28 cellular contexts compared by ENCODE assay signal in genomic region chr12:71306808-71307207, GRCh38.
"Had no signal": no experiment of that assay in that cellular context is flagged by ENCODE, and none has a peak within 500 bp of the region (broad histone marks: within the 10 kb centered on the region; RNA-seq: fewer than 3 reads in every experiment).

No MANE protein-coding gene starts in this region.

- H3K4me1 ChIP-seq: colonic mucosa, gastroesophageal sphincter, heart right ventricle had no signal

- H3K27me3 ChIP-seq: brain microvascular endothelial cell, cardiac muscle cell, colonic mucosa, gastroesophageal sphincter, heart right ventricle had no signal

- H3K27ac Mint-ChIP-seq: activated CD8-positive, alpha-beta T cell treated with anti-CD3 and anti-CD28 coated beads for 36 hours; activated naive CD8-positive, alpha-beta T cell; activated T-helper 17 cell treated with anti-CD3 and anti-CD28 coated beads, Interleukin-2, amount 50 U/mL, for 72 hours; endodermal cell; WTC11 had no signal

- H3K36me3 ChIP-seq: brain microvascular endothelial cell, cardiac muscle cell, colonic mucosa, gastroesophageal sphincter, heart right ventricle had no signal

- H3K9me3 Mint-ChIP-seq: activated CD8-positive, alpha-beta T cell treated with anti-CD3 and anti-CD28 coated beads for 36 hours; activated T-cell treated with anti-CD3 and anti-CD28 coated beads, Interleukin-2, amount 50 U/mL, for 4 hours; activated T-helper 17 cell treated with anti-CD3 and anti-CD28 coated beads, Interleukin-2, amount 50 U/mL, for 72 hours; endodermal cell had no signal

- H3K36me3 Mint-ChIP-seq: activated naive CD8-positive, alpha-beta T cell; WTC11 had no signal

- H3K4me3 ChIP-seq: cardiac muscle cell, colonic mucosa, gastroesophageal sphincter, heart right ventricle had no signal

- H3K4me3 Mint-ChIP-seq: activated CD8-positive, alpha-beta T cell treated with anti-CD3 and anti-CD28 coated beads for 36 hours; activated naive CD8-positive, alpha-beta T cell; activated T-cell treated with anti-CD3 and anti-CD28 coated beads, Interleukin-2, amount 50 U/mL, for 4 hours; activated T-helper 17 cell treated with anti-CD3 and anti-CD28 coated beads, Interleukin-2, amount 50 U/mL, for 72 hours; endodermal cell; WTC11 had no signal

- H3K4me1 Mint-ChIP-seq: activated T-helper 17 cell treated with anti-CD3 and anti-CD28 coated beads, Interleukin-2, amount 50 U/mL, for 72 hours; endodermal cell; WTC11 had no signal

- ATAC-seq: activated CD8-positive, alpha-beta T cell treated with anti-CD3 and anti-CD28 coated beads for 36 hours; activated T-cell treated with anti-CD3 and anti-CD28 coated beads, Interleukin-2, amount 50 U/mL, for 4 hours; activated T-helper 17 cell treated with anti-CD3 and anti-CD28 coated beads, Interleukin-2, amount 50 U/mL, for 72 hours; esophagus mucosa; gastroesophageal sphincter; heart right ventricle; WTC11 had no signal

- H3K27ac ChIP-seq: brain microvascular endothelial cell, cardiac muscle cell, colonic mucosa, gastroesophageal sphincter, heart right ventricle had no signal

- H3K9me3 ChIP-seq: colonic mucosa, gastroesophageal sphincter had no signal

- DNase-seq: activated CD4-positive, alpha-beta T cell treated with anti-CD3 and anti-CD28 coated beads for 1 hour; activated CD4-positive, alpha-beta T cell treated with anti-CD3 and anti-CD28 coated beads for 48 hours; activated CD4-positive, alpha-beta T cell treated with anti-CD3 and anti-CD28 coated beads, Interleukin-2, amount 50 U/mL, for 1 hour; activated CD4-positive, alpha-beta T cell treated with anti-CD3 and anti-CD28 coated beads, Interleukin-2, amount 50 U/mL, for 48 hours; activated CD8-positive, alpha-beta memory T cell treated with anti-CD3 and anti-CD28 coated beads for 24 hours; activated CD8-positive, alpha-beta T cell treated with anti-CD3 and anti-CD28 coated beads for 36 hours; activated effector memory CD4-positive, alpha-beta T cell treated with Interleukin-2 at 50 U/mL for 16 hours; activated gamma-delta T cell treated with Interleukin-2 at 50 U/mL for 16 hours; activated naive CD4-positive, alpha-beta T cell treated with anti-CD3 and anti-CD28 coated beads, Interleukin-2, amount 50 U/mL, for 16 hours; activated naive CD4-positive, alpha-beta T cell treated with Interleukin-2 at 50 U/mL for 16 hours; activated T-cell treated with anti-CD3 and anti-CD28 coated beads, Interleukin-2, amount 50 U/mL, for 4 hours; amniotic stem cell; anterior cingulate cortex; brain microvascular endothelial cell; central memory CD4-positive, alpha-beta T cell; cerebellar nuclear complex; colonic mucosa; effector CD8-positive, alpha-beta T cell; endodermal cell; foreskin fibroblast; heart right ventricle; T-helper 2 cell had no signal

- H3K27me3 Mint-ChIP-seq: activated CD8-positive, alpha-beta T cell treated with anti-CD3 and anti-CD28 coated beads for 36 hours; activated naive CD8-positive, alpha-beta T cell; activated T-helper 17 cell treated with anti-CD3 and anti-CD28 coated beads, Interleukin-2, amount 50 U/mL, for 72 hours had no signal
